In genomic region chr11:36376315-36376887, GRCh38 we compare ENCODE assay signal across 8 cellular contexts.
DNase-seq lines count a peak whose midpoint lies in the region; ATAC-seq and TF ChIP-seq lines count a peak whose summit lies in the region.

No MANE protein-coding gene starts in this region.

- ATAC-seq in activated B cell treated with CpG ODN at 0.5 μM for 24 hours (ENCODE audit: low read depth) (no peak), omental fat pad (ENCODE audit: low FRiP score) (peak; percentile 29), GM18505 (IDR thresholded peaks at IDR 0.05; ENCODE audit: unreplicated experiment) (no peak)

- DNase-seq in activated effector memory CD4-positive, alpha-beta T cell treated with anti-CD3 and anti-CD28 coated beads, Interleukin-2, amount 50 U/mL, for 16 hours, result peak; percentile 70
- DNase-seq in activated effector memory CD4-positive, alpha-beta T cell treated with Interleukin-2 at 50 U/mL for 16 hours, result no peak
- no peak for DNase-seq in activated B cell treated with CpG ODN at 0.5 μM for 24 hours
- DNase-seq in glutamatergic neuron, result peak; percentile 29
- DNase-seq in omental fat pad (ENCODE audit: low spot score), result no peak
- DNase-seq in middle frontal gyrus (ENCODE audit: extremely low spot score, low spot score), result no peak
- DNase-seq in NCI-H446 treated with DMSO at 0.1 percent for 48 hours (lab: John Stamatoyannopoulos, UW), result no peak

- H3K36me3 Mint-ChIP-seq in activated B cell treated with CpG ODN at 0.5 μM for 24 hours (ENCODE audit: low read depth), result no peaks in the 10 kb centered on the region
- H3K36me3 Mint-ChIP-seq in glutamatergic neuron (ENCODE audit: unreplicated experiment), result no peaks in the 10 kb centered on the region

- TF ChIP-seq POLR2A in GM18505 (IDR thresholded peaks at IDR 0.05; ENCODE audit: borderline replicate concordance, extremely low read depth, insufficient read depth, insufficient read length), result no peak

- intact Hi-C loops in activated B cell treated with CpG ODN at 0.5 μM for 24 hours (cut with micrococcal nuclease), result loop anchor here (5.0 kb wide), 1 partner anchor 101 kb away; no protein-coding TSS in a partner anchor

- CTCF ChIA-PET in activated B cell treated with CpG ODN at 0.5 μM for 24 hours (lab: Charles Lee), result interaction anchor here (1.5 to 2.4 kb wide), 2 partner anchors 35 to 117 kb away, joined by 4 to 9 read pairs; no protein-coding TSS in a partner anchor

- H3K4me1 Mint-ChIP-seq in activated B cell treated with CpG ODN at 0.5 μM for 24 hours (peaks cover 31% of the 10 kb centered on the region), glutamatergic neuron (ENCODE audit: low read depth, unreplicated experiment) (no peaks in the 10 kb centered on the region)

- peaks cover 36% of the 10 kb centered on the region for H3K27me3 Mint-ChIP-seq in activated B cell treated with CpG ODN at 0.5 μM for 24 hours
- peaks cover 19% of the 10 kb centered on the region for H3K27me3 Mint-ChIP-seq in glutamatergic neuron (ENCODE audit: unreplicated experiment)

- POLR2A ChIA-PET in activated B cell treated with CpG ODN at 0.5 μM for 24 hours (lab: Charles Lee), result interaction anchor here (0.6 to 0.8 kb wide), 3 partner anchors 13 to 35 kb away, joined by 3 to 7 read pairs (median 3); no protein-coding TSS in a partner anchor

- no peak overlapping the region for H3K27ac Mint-ChIP-seq in activated B cell treated with CpG ODN at 0.5 μM for 24 hours
- no peak overlapping the region for H3K27ac Mint-ChIP-seq in glutamatergic neuron (ENCODE audit: unreplicated experiment)

- H3K9me3 Mint-ChIP-seq in activated B cell treated with CpG ODN at 0.5 μM for 24 hours (no peaks in the 10 kb centered on the region), glutamatergic neuron (ENCODE audit: unreplicated experiment) (peaks cover 2% of the 10 kb centered on the region)

- peak overlapping the region; percentile 88 for H3K4me3 Mint-ChIP-seq in activated B cell treated with CpG ODN at 0.5 μM for 24 hours
- peak overlapping the region; percentile 93 for H3K4me3 Mint-ChIP-seq in glutamatergic neuron (ENCODE audit: unreplicated experiment)

- no peak for TF ChIP-seq CTCF in activated B cell treated with CpG ODN at 0.5 μM for 24 hours (IDR thresholded peaks at IDR 0.05)
- no peak for TF ChIP-seq CTCF in glutamatergic neuron (IDR thresholded peaks at IDR 0.05; ENCODE audit: partially characterized antibody, unreplicated experiment)
- TF ChIP-seq CTCF in omental fat pad (IDR thresholded peaks at IDR 0.05), result no peak

Comparison
In these comparisons a context has a peak if more than half of its experiments do, and no peak if none do; other contexts are left out.
1. DNase-seq: peak in activated effector memory CD4-positive, alpha-beta T cell treated with anti-CD3 and anti-CD28 coated beads, Interleukin-2, amount 50 U/mL, for 16 hours (single experiment) and glutamatergic neuron (single experiment); none in activated effector memory CD4-positive, alpha-beta T cell treated with Interleukin-2 at 50 U/mL for 16 hours (single experiment), activated B cell treated with CpG ODN at 0.5 μM for 24 hours (single experiment), omental fat pad (single experiment), middle frontal gyrus (single experiment) and NCI-H446 treated with DMSO at 0.1 percent for 48 hours (single experiment).